In the genomic region with DNA sequence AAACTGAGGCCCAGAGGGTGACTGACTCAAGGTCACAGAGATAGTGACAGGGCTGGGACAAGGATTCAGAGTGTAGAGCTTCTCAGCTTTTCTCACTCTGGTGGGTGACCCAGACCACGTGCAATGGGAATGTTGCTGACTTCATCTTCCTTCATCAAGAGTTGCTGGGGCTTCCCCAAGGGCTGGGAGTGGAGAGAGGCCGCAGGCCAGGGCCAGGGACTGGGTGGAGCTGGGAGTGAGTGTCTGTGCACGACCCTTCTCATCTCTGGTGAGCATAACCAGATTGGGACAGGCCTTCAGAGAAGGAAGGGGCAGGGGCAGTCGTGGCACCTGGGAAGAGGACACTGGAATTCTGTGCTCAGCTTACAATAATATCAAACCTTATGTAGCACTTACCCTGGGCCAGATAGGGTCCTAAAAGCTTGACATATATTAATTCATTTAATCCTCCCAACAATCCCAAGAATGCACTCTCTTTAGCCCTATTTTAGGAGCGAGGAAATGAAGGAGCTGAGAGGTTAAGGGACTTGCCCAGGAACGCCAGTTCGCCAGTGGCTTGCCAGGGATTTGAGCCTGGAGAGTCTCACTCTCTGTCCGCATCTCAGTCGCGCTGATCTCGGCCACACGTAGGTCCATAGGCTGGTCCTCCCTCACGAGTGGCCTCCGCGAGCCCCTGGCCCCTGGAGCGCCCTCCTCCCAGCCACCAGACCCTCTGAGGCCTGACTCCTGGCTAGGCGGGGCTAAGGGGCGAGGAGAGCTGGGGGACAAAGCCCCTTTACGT, we compare ENCODE assay signal across 1 cellular context.
A peak's percentile ranks its signal among the peaks of the same experiment; 100 is the strongest.
TF ChIP-seq lines count a peak whose summit lies in the region.

No MANE protein-coding gene starts in this region.

TF ChIP-seq in HepG2, 621 proteins besides CTCF, POLR2A, EP300 and RAD21:
- TF ChIP-seq ZBTB38 (CRISPR knock-in tag; IDR thresholded peaks at IDR 0.05) = no peak
- TF ChIP-seq, protein P1, sequence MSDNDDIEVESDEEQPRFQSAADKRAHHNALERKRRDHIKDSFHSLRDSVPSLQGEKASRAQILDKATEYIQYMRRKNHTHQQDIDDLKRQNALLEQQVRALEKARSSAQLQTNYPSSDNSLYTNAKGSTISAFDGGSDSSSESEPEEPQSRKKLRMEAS (IDR thresholded peaks at IDR 0.05) = peak; percentile 33; the same call in 1 of the 2 replicates
- 0 out of 2 replicates have a peak, but pooled peaks have one; percentile 23 for TF ChIP-seq SAP130 (CRISPR knock-in tag; IDR thresholded peaks at IDR 0.05; ENCODE audit: low read depth)
- no peak for TF ChIP-seq ZNF225 (CRISPR knock-in tag; IDR thresholded peaks at IDR 0.05)
TF ChIP-seq in HepG2: peak in this region for 2.
